ENCODE assay signal across 29 cellular contexts in genomic region chr18:61687317-61687716, GRCh38.
A peak's percentile ranks its signal among the peaks of the same experiment; 100 is the strongest.
DNase-seq lines count a peak whose midpoint lies in the region; ATAC-seq, FAIRE-seq and TF ChIP-seq lines count a peak whose summit lies in the region.
"Had no signal": no experiment of that assay in that cellular context is flagged by ENCODE, and none has a peak within 500 bp of the region (broad histone marks: within the 10 kb centered on the region; RNA-seq: fewer than 3 reads in every experiment).

No MANE protein-coding gene starts in this region.

- no peaks in the 10 kb centered on the region for H3K9me3 Mint-ChIP-seq in mesothelial cell of epicardium
- H3K9me3 Mint-ChIP-seq in stimulated activated effector memory CD8-positive, alpha-beta T cell treated with anti-CD3 and anti-CD28 coated beads, Interleukin-12 subunit alpha, Interleukin-12 subunit beta, amount 100 ng/mL, for 72 hours, result no peaks in the 10 kb centered on the region
- H3K9me3 Mint-ChIP-seq: CD8-positive, alpha-beta T cell had no signal

- H3K27ac Mint-ChIP-seq in mesothelial cell of epicardium, result peak overlapping the region; percentile 43
- H3K27ac Mint-ChIP-seq in stimulated activated effector memory CD8-positive, alpha-beta T cell treated with anti-CD3 and anti-CD28 coated beads, Interleukin-12 subunit alpha, Interleukin-12 subunit beta, amount 100 ng/mL, for 72 hours, result no peak overlapping the region
- H3K27ac Mint-ChIP-seq: CD14-positive monocyte; CD4-positive, CD25-positive, alpha-beta regulatory T cell; CD8-positive, alpha-beta T cell had no signal

- H3K27ac ChIP-seq in WERI-Rb-1 (no peak overlapping the region), kidney (ENCODE audit: low read depth in 2 of 2, low read length in 2 of 2) (peak overlapping the region; percentile 58 to 75)
- H3K27ac ChIP-seq: BLaER1 had no signal

- no peaks in the 10 kb centered on the region for H3K36me3 Mint-ChIP-seq in mesothelial cell of epicardium
- H3K36me3 Mint-ChIP-seq in stimulated activated effector memory CD8-positive, alpha-beta T cell treated with anti-CD3 and anti-CD28 coated beads, Interleukin-12 subunit alpha, Interleukin-12 subunit beta, amount 100 ng/mL, for 72 hours, result no peaks in the 10 kb centered on the region
- H3K36me3 Mint-ChIP-seq: CD14-positive monocyte; CD4-positive, CD25-positive, alpha-beta regulatory T cell; CD8-positive, alpha-beta T cell had no signal

- no peak overlapping the region for H3K4me3 Mint-ChIP-seq in mesothelial cell of epicardium
- no peak overlapping the region for H3K4me3 Mint-ChIP-seq in stimulated activated effector memory CD8-positive, alpha-beta T cell treated with anti-CD3 and anti-CD28 coated beads, Interleukin-12 subunit alpha, Interleukin-12 subunit beta, amount 100 ng/mL, for 72 hours
- H3K4me3 Mint-ChIP-seq: CD14-positive monocyte; CD4-positive, CD25-positive, alpha-beta regulatory T cell; CD8-positive, alpha-beta T cell had no signal

- H3K4me1 Mint-ChIP-seq in mesothelial cell of epicardium, result peaks cover 8% of the 10 kb centered on the region
- H3K4me1 Mint-ChIP-seq in stimulated activated effector memory CD8-positive, alpha-beta T cell treated with anti-CD3 and anti-CD28 coated beads, Interleukin-12 subunit alpha, Interleukin-12 subunit beta, amount 100 ng/mL, for 72 hours, result no peaks in the 10 kb centered on the region
- H3K4me1 Mint-ChIP-seq: CD14-positive monocyte; CD4-positive, CD25-positive, alpha-beta regulatory T cell had no signal

- no peak for FAIRE-seq in kidney (lab: Jason Lieb, UNC)
- FAIRE-seq: A204.1, GM12878, GM12892, GM18507 had no signal

- no peaks in the 10 kb centered on the region for H3K9me3 ChIP-seq in WERI-Rb-1 (ENCODE audit: severe bottlenecking)
- no peaks in the 10 kb centered on the region for H3K9me3 ChIP-seq in kidney (ENCODE audit: control insufficient read depth in 1 of 2, low read length in 2 of 2)
- H3K9me3 ChIP-seq: BE2C, BLaER1, Caco-2 had no signal

- H3K4me3 ChIP-seq in WERI-Rb-1 (ENCODE audit: low read depth, low read length) (no peak overlapping the region), kidney (ENCODE audit: low read length in 2 of 2) (no peak overlapping the region)
- H3K4me3 ChIP-seq: BLaER1, GM12878 had no signal

- peak; percentile 93 for DNase-seq in NCI-H82 (lab: John Stamatoyannopoulos, UW)
- DNase-seq in WERI-Rb-1, result peak; percentile 56
- DNase-seq in kidney, result no peak
- no peak for DNase-seq in mesothelial cell of epicardium (ENCODE audit: low spot score in 2 of 2, unreplicated experiment in 2 of 2)
- no peak for DNase-seq in stimulated activated effector memory CD8-positive, alpha-beta T cell treated with anti-CD3 and anti-CD28 coated beads, Interleukin-12 subunit alpha, Interleukin-12 subunit beta, amount 100 ng/mL, for 72 hours (ENCODE audit: low spot score in 2 of 2)
- DNase-seq: 8988T; ACHN; BE2C; C1 segment of cervical spinal cord; Caco-2; Calu3; CD4-positive, CD25-positive, alpha-beta regulatory T cell; CD8-positive, alpha-beta T cell; DMS 273 treated with DMSO at 0.1 percent for 48 hours; DMS153; DMS53; DMS79; DND-41; EL; GDM1 had no signal

- intact Hi-C loops in kidney (cut with DNase I), result no loop called here

- ATAC-seq in HG02763 (IDR thresholded peaks at IDR 0.05; ENCODE audit: unreplicated experiment), result no peak
- no peak for ATAC-seq in HG02938 (IDR thresholded peaks at IDR 0.05; ENCODE audit: unreplicated experiment)
- ATAC-seq in GM21515 (IDR thresholded peaks at IDR 0.05; ENCODE audit: unreplicated experiment), result no peak
- ATAC-seq in stimulated activated effector memory CD8-positive, alpha-beta T cell treated with anti-CD3 and anti-CD28 coated beads, Interleukin-12 subunit alpha, Interleukin-12 subunit beta, amount 100 ng/mL, for 72 hours, result no peak
- ATAC-seq: CD8-positive, alpha-beta T cell; GM12878 had no signal

- no peaks in the 10 kb centered on the region for H3K27me3 ChIP-seq in WERI-Rb-1 (ENCODE audit: insufficient read depth, low read depth, severe bottlenecking)
- H3K27me3 ChIP-seq: BE2C, BLaER1 had no signal

- no peak for TF ChIP-seq CTCF in WERI-Rb-1 (IDR thresholded peaks at IDR 0.05; ENCODE audit: low read depth, low read length)
- TF ChIP-seq CTCF in kidney (IDR thresholded peaks at IDR 0.05; ENCODE audit: borderline replicate concordance, extremely low read depth, insufficient read depth), result no peak
- TF ChIP-seq CTCF in mesothelial cell of epicardium (IDR thresholded peaks at IDR 0.05; ENCODE audit: unreplicated experiment), result no peak

- no peak overlapping the region for H3K9ac ChIP-seq in kidney (ENCODE audit: low read length in 2 of 2)
- H3K9ac ChIP-seq: BLaER1 had no signal

- H3K27me3 Mint-ChIP-seq in mesothelial cell of epicardium (ENCODE audit: low read depth), result no peaks in the 10 kb centered on the region
- H3K27me3 Mint-ChIP-seq: CD4-positive, CD25-positive, alpha-beta regulatory T cell had no signal

- peaks cover 8% of the 10 kb centered on the region in 2 donors for H3K4me1 ChIP-seq in kidney (ENCODE audit: control insufficient read depth in 1 of 2, insufficient read depth in 1 of 2, low read depth in 1 of 2, low read length in 2 of 2)
- H3K4me1 ChIP-seq: BE2C, BLaER1, Caco-2 had no signal

- no peaks in the 10 kb centered on the region for H3K36me3 ChIP-seq in WERI-Rb-1
- no peaks in the 10 kb centered on the region for H3K36me3 ChIP-seq in kidney (ENCODE audit: control insufficient read depth in 1 of 2, insufficient read depth in 2 of 2, low read length in 2 of 2)
- H3K36me3 ChIP-seq: BE2C, BLaER1 had no signal

Comparison
In these comparisons a context has a peak if more than half of its experiments do, and no peak if none do; other contexts are left out.
1. DNase-seq: peak in NCI-H82 (single experiment) and WERI-Rb-1 (single experiment); none in kidney (single experiment), mesothelial cell of epicardium (0 of 2) and stimulated activated effector memory CD8-positive, alpha-beta T cell treated with anti-CD3 and anti-CD28 coated beads, Interleukin-12 subunit alpha, Interleukin-12 subunit beta, amount 100 ng/mL, for 72 hours (0 of 2).